Comparison of ENCODE assay signal across 1 cellular context in genomic region chr18:7618821-7619410, GRCh38.
TF ChIP-seq lines count a peak whose summit lies in the region.

No MANE protein-coding gene starts in this region.

TF ChIP-seq in HEK293, 187 proteins besides CTCF, POLR2A, EP300 and RAD21 (continued from another document):
- TF ChIP-seq ZBTB26 (tag by site-specific recombination; optimal IDR thresholded peaks at IDR 0.05): no peak
- TF ChIP-seq OVOL3 (tag by site-specific recombination; IDR thresholded peaks at IDR 0.05): no peak
- TF ChIP-seq GLIS2 (tag by site-specific recombination; IDR thresholded peaks at IDR 0.05): no peak
- TF ChIP-seq ZNF580 (tag by site-specific recombination; IDR thresholded peaks at IDR 0.05): no peak
- no peak for TF ChIP-seq ZNF239 (tag by site-specific recombination; IDR thresholded peaks at IDR 0.05)
- no peak for TF ChIP-seq ZNF704 (tag by site-specific recombination; IDR thresholded peaks at IDR 0.05)
- no peak for TF ChIP-seq KLF1 (tag by site-specific recombination; IDR thresholded peaks at IDR 0.05)
